In genomic region chr9:29830815-29831214, GRCh38 we compare ENCODE assay signal across 9 cellular contexts.
A peak's percentile ranks its signal among the peaks of the same experiment; 100 is the strongest.
DNase-seq lines count a peak whose midpoint lies in the region; ATAC-seq, FAIRE-seq and TF ChIP-seq lines count a peak whose summit lies in the region.
"Had no signal": no experiment of that assay in that cellular context is flagged by ENCODE, and none has a peak within 500 bp of the region (broad histone marks: within the 10 kb centered on the region; RNA-seq: fewer than 3 reads in every experiment).

No MANE protein-coding gene starts in this region.

- H3K4me1 Mint-ChIP-seq in activated naive CD4-positive, alpha-beta T cell treated with anti-CD3 and anti-CD28 coated beads for 36 hours (ENCODE audit: low read depth) = no peaks in the 10 kb centered on the region
- H3K4me1 Mint-ChIP-seq in activated naive CD4-positive, alpha-beta T cell treated with anti-CD3 and anti-CD28 coated beads, Interleukin-2, amount 10 ng/mL, durations not matched to agents 7 days and 5 days = no peaks in the 10 kb centered on the region
- H3K4me1 Mint-ChIP-seq in glutamatergic neuron (ENCODE audit: low read depth, unreplicated experiment) = no peaks in the 10 kb centered on the region
- H3K4me1 Mint-ChIP-seq in effector memory CD8-positive, alpha-beta T cell (ENCODE audit: low read depth in 2 of 2) = no peaks in the 10 kb centered on the region

- no peaks in the 10 kb centered on the region for H3K36me3 Mint-ChIP-seq in activated naive CD4-positive, alpha-beta T cell treated with anti-CD3 and anti-CD28 coated beads for 36 hours (ENCODE audit: low read depth)
- no peaks in the 10 kb centered on the region for H3K36me3 Mint-ChIP-seq in activated naive CD4-positive, alpha-beta T cell treated with anti-CD3 and anti-CD28 coated beads, Interleukin-2, amount 10 ng/mL, durations not matched to agents 7 days and 5 days
- no peaks in the 10 kb centered on the region for H3K36me3 Mint-ChIP-seq in glutamatergic neuron (ENCODE audit: unreplicated experiment)
- no peaks in the 10 kb centered on the region for H3K36me3 Mint-ChIP-seq in effector memory CD8-positive, alpha-beta T cell (ENCODE audit: insufficient read depth)

- intact Hi-C loops in activated naive CD4-positive, alpha-beta T cell treated with anti-CD3 and anti-CD28 coated beads for 36 hours (cut with micrococcal nuclease) = no loop called here

- no peaks in the 10 kb centered on the region for H3K27me3 Mint-ChIP-seq in activated naive CD4-positive, alpha-beta T cell treated with anti-CD3 and anti-CD28 coated beads for 36 hours (ENCODE audit: low read depth)
- no peaks in the 10 kb centered on the region for H3K27me3 Mint-ChIP-seq in activated naive CD4-positive, alpha-beta T cell treated with anti-CD3 and anti-CD28 coated beads, Interleukin-2, amount 10 ng/mL, durations not matched to agents 7 days and 5 days
- no peaks in the 10 kb centered on the region for H3K27me3 Mint-ChIP-seq in glutamatergic neuron (ENCODE audit: unreplicated experiment)
- H3K27me3 Mint-ChIP-seq in effector memory CD8-positive, alpha-beta T cell = no peaks in the 10 kb centered on the region

- no peak for FAIRE-seq in urothelium cell line (lab: Jason Lieb, UNC)

- peak; percentile 54 for TF ChIP-seq CTCF in glutamatergic neuron (IDR thresholded peaks at IDR 0.05; ENCODE audit: partially characterized antibody, unreplicated experiment)

- H3K9me3 Mint-ChIP-seq in activated naive CD4-positive, alpha-beta T cell treated with anti-CD3 and anti-CD28 coated beads for 36 hours = peaks cover 11% of the 10 kb centered on the region
- peaks cover 4% of the 10 kb centered on the region for H3K9me3 Mint-ChIP-seq in activated naive CD4-positive, alpha-beta T cell treated with anti-CD3 and anti-CD28 coated beads, Interleukin-2, amount 10 ng/mL, durations not matched to agents 7 days and 5 days
- H3K9me3 Mint-ChIP-seq in glutamatergic neuron (ENCODE audit: unreplicated experiment) = no peaks in the 10 kb centered on the region
- H3K9me3 Mint-ChIP-seq in effector memory CD8-positive, alpha-beta T cell = peaks cover 0 to 5% of the 10 kb centered on the region in 2 donors

- no peak overlapping the region for H3K4me3 Mint-ChIP-seq in activated naive CD4-positive, alpha-beta T cell treated with anti-CD3 and anti-CD28 coated beads for 36 hours
- no peak overlapping the region for H3K4me3 Mint-ChIP-seq in activated naive CD4-positive, alpha-beta T cell treated with anti-CD3 and anti-CD28 coated beads, Interleukin-2, amount 10 ng/mL, durations not matched to agents 7 days and 5 days
- no peak overlapping the region for H3K4me3 Mint-ChIP-seq in glutamatergic neuron (ENCODE audit: unreplicated experiment)
- H3K4me3 Mint-ChIP-seq in effector memory CD8-positive, alpha-beta T cell = no peak overlapping the region

- CTCF ChIA-PET in activated naive CD4-positive, alpha-beta T cell treated with anti-CD3 and anti-CD28 coated beads for 36 hours (lab: Charles Lee) = no interaction called here
- CTCF ChIA-PET in activated naive CD4-positive, alpha-beta T cell treated with anti-CD3 and anti-CD28 coated beads, Interleukin-2, amount 10 ng/mL, durations not matched to agents 7 days and 5 days (lab: Charles Lee) = no interaction called here

- no peak for ATAC-seq in HG02870 (IDR thresholded peaks at IDR 0.05; ENCODE audit: unreplicated experiment)
- no peak for ATAC-seq in effector memory CD8-positive, alpha-beta T cell (replicated peaks)

- peak; percentile 4 for DNase-seq in activated naive CD4-positive, alpha-beta T cell treated with anti-CD3 and anti-CD28 coated beads for 36 hours
- DNase-seq in activated naive CD4-positive, alpha-beta T cell treated with anti-CD3 and anti-CD28 coated beads, Interleukin-2, amount 10 ng/mL, durations not matched to agents 7 days and 5 days = no peak
- peak; percentile 62 for DNase-seq in OCI-M1 (lab: John Stamatoyannopoulos, UW)
- DNase-seq in glutamatergic neuron = peak; percentile 51
- DNase-seq in urothelium cell line (ENCODE audit: low spot score) = peak; percentile 40
- DNase-seq in NOMO-1 treated with DMSO at 0.1 percent for 48 hours (lab: John Stamatoyannopoulos, UW; ENCODE audit: unreplicated experiment) = no peak
- DNase-seq in effector memory CD8-positive, alpha-beta T cell = no peak
- DNase-seq: stimulated activated CD4-positive, alpha-beta T cell treated with anti-CD3 and anti-CD28 coated beads, Interleukin-12 subunit alpha, Interleukin-12 subunit beta, amount 100 ng/mL, for 4 hours had no signal

- H3K27ac Mint-ChIP-seq in activated naive CD4-positive, alpha-beta T cell treated with anti-CD3 and anti-CD28 coated beads for 36 hours = no peak overlapping the region
- no peak overlapping the region for H3K27ac Mint-ChIP-seq in activated naive CD4-positive, alpha-beta T cell treated with anti-CD3 and anti-CD28 coated beads, Interleukin-2, amount 10 ng/mL, durations not matched to agents 7 days and 5 days
- H3K27ac Mint-ChIP-seq in glutamatergic neuron (ENCODE audit: unreplicated experiment) = no peak overlapping the region
- no peak overlapping the region for H3K27ac Mint-ChIP-seq in effector memory CD8-positive, alpha-beta T cell

Comparison
In these comparisons a context has a peak if more than half of its experiments do, and no peak if none do; other contexts are left out.
1. DNase-seq: peak in activated naive CD4-positive, alpha-beta T cell treated with anti-CD3 and anti-CD28 coated beads for 36 hours (single experiment), OCI-M1 (single experiment), glutamatergic neuron (single experiment) and urothelium cell line (single experiment); none in activated naive CD4-positive, alpha-beta T cell treated with anti-CD3 and anti-CD28 coated beads, Interleukin-2, amount 10 ng/mL, durations not matched to agents 7 days and 5 days (single experiment), NOMO-1 treated with DMSO at 0.1 percent for 48 hours (single experiment) and effector memory CD8-positive, alpha-beta T cell (0 of 3).